In genomic region chr12:1272132-1272531, GRCh38 we compare ENCODE assay signal across 13 cellular contexts.
"Had no signal": no experiment of that assay in that cellular context is flagged by ENCODE, and none has a peak within 500 bp of the region (broad histone marks: within the 10 kb centered on the region; RNA-seq: fewer than 3 reads in every experiment).

No MANE protein-coding gene starts in this region.

- H3K9me3 ChIP-seq: colonic mucosa, ovary, tibial artery, vagina had no signal

- H3K27me3 ChIP-seq: colonic mucosa, ovary, tibial artery, vagina had no signal

- ATAC-seq: left lobe of liver had no signal

- H3K36me3 ChIP-seq: colonic mucosa, ovary, vagina had no signal

- DNase-seq: activated CD4-positive, CD25-positive, alpha-beta regulatory T cell treated with anti-CD3 and anti-CD28 coated beads, Interleukin-2, amount 50 U/mL, for 72 hours; activated CD8-positive, alpha-beta memory T cell treated with anti-CD3 and anti-CD28 coated beads for 24 hours; activated effector memory CD4-positive, alpha-beta T cell treated with anti-CD3 and anti-CD28 coated beads, Interleukin-2, amount 50 U/mL, for 16 hours; activated T-cell treated with anti-CD3 and anti-CD28 coated beads, Interleukin-2, amount 50 U/mL, for 1 hour; colonic mucosa; foreskin melanocyte; head of caudate nucleus; ovary; stimulated activated CD4-positive, alpha-beta T cell treated with anti-CD3 and anti-CD28 coated beads, Interleukin-4, amount 100 ng/mL, for 24 hours; tibial artery had no signal

- H3K27ac Mint-ChIP-seq: memory B cell had no signal

- H3K27me3 Mint-ChIP-seq: memory B cell had no signal

- H3K4me3 ChIP-seq: colonic mucosa, ovary, tibial artery, vagina had no signal

- H3K9me3 Mint-ChIP-seq: memory B cell had no signal

- H3K27ac ChIP-seq: colonic mucosa, ovary, tibial artery, vagina had no signal

- H3K4me3 Mint-ChIP-seq: memory B cell had no signal

- H3K4me1 ChIP-seq: colonic mucosa, tibial artery, vagina had no signal
